12 cellular contexts compared by ENCODE assay signal in genomic region chr9:127562841-127563523, GRCh38. TPM values are rescaled to one million over a fixed set of nuclear protein-coding genes. Genes with fewer than 3 reads are reported as not detected.
DNase-seq lines count a peak whose midpoint lies in the region; ATAC-seq, FAIRE-seq and TF ChIP-seq lines count a peak whose summit lies in the region.
"Had no signal": no experiment of that assay in that cellular context is flagged by ENCODE, and none has a peak within 500 bp of the region (broad histone marks: within the 10 kb centered on the region; RNA-seq: fewer than 3 reads in every experiment).

No MANE protein-coding gene starts in this region.

- TF ChIP-seq EP300 in upper lobe of left lung (IDR thresholded peaks at IDR 0.05): peak in 2 of 4 donors; percentile 52 to 70

- H3K4me1 ChIP-seq in right lobe of liver: peaks cover 0 to 20% (median 0%) of the 10 kb centered on the region in 4 donors
- H3K4me1 ChIP-seq in upper lobe of left lung: peaks cover 73 to 94% (median 79%) of the 10 kb centered on the region in 4 donors
- H3K4me1 ChIP-seq in small intestine (ENCODE audit: control insufficient read depth in 2 of 2, insufficient read depth in 1 of 2, low read depth in 1 of 2, low read length in 1 of 2): peaks cover 0 to 8% of the 10 kb centered on the region in 2 donors

- H3K36me3 ChIP-seq in right lobe of liver (no peaks in the 10 kb centered on the region), upper lobe of left lung (peaks cover 0 to 35% (median 11%) of the 10 kb centered on the region in 4 donors), small intestine (ENCODE audit: control insufficient read depth in 2 of 2, insufficient read depth in 2 of 2, low read length in 2 of 2) (peaks cover 0 to 4% of the 10 kb centered on the region in 2 donors)
- H3K36me3 ChIP-seq: neutrophil had no signal

- no peak for FAIRE-seq in small intestine (lab: Jason Lieb, UNC)
- FAIRE-seq: HTR-8/SVneo had no signal

- DNase-seq in SIG-M5 treated with dmso at 0.1 percent for 504 hours (lab: John Stamatoyannopoulos, UW; ENCODE audit: unreplicated experiment) (peak; percentile 10), SIG-M5 (lab: John Stamatoyannopoulos, UW) (no peak), right lobe of liver (no peak), upper lobe of left lung (peak in 1 of 2 donors; percentile 64), NCI-H1694 treated with DMSO at 0.1 percent for 48 hours (lab: John Stamatoyannopoulos, UW) (no peak), small intestine (no peak)
- DNase-seq in stimulated activated naive CD4-positive, alpha-beta T cell (lab: John Stamatoyannopoulos, UW): no peak

- TF ChIP-seq POLR2A in right lobe of liver (IDR thresholded peaks at IDR 0.05) (no peak), upper lobe of left lung (IDR thresholded peaks at IDR 0.05) (no peak)

- H3K4me3 ChIP-seq in right lobe of liver (no peak overlapping the region), upper lobe of left lung (peak overlapping the region in 1 of 4 donors; percentile 7), small intestine (ENCODE audit: low read depth in 1 of 2, low read length in 2 of 2) (no peak overlapping the region)

- ATAC-seq in right lobe of liver (peak in 3 of 4 donors; percentile 7 to 26 (median 18)), upper lobe of left lung (ENCODE audit: low FRiP score in 2 of 2) (peak in 1 of 2 donors; percentile 43)
- ATAC-seq: activated naive CD4-positive, alpha-beta T cell treated with anti-CD3 and anti-CD28 coated beads, Interleukin-2, amount 50 U/mL, for 72 hours had no signal

- TF ChIP-seq CTCF in right lobe of liver (IDR thresholded peaks at IDR 0.05): no peak
- TF ChIP-seq CTCF in upper lobe of left lung (IDR thresholded peaks at IDR 0.05): peak in 4 of 6 experiments; percentile 13 to 40 (median 24)

- 68% methylated on average over 11 of the region's 16 CpGs for WGBS in right lobe of liver (ENCODE audit: insufficient coverage, low coverage, low lambda C conversion rate, missing lambda C conversion rate)
- WGBS in upper lobe of left lung, 2 donors: 38 to 40% methylated on average over 16 of the region's 16 CpGs
- 59 to 85% (median 81%) methylated on average over 16 of the region's 16 CpGs for WGBS in small intestine, 3 donors

- H3K27me3 ChIP-seq in right lobe of liver (no peaks in the 10 kb centered on the region), upper lobe of left lung (no peaks in the 10 kb centered on the region), small intestine (ENCODE audit: control insufficient read depth in 2 of 2, insufficient read depth in 2 of 2, low read length in 2 of 2) (no peaks in the 10 kb centered on the region)

- intact Hi-C loops in right lobe of liver (cut with DNase I): no loop called here

- H3K27ac ChIP-seq in cingulate gyrus (ENCODE audit: low read depth, low read length) (peak overlapping the region; percentile 14), right lobe of liver (peak overlapping the region in 1 of 3 donors; percentile 68), upper lobe of left lung (peak overlapping the region; percentile 87 to 97 (median 92)), small intestine (ENCODE audit: low read depth in 1 of 2, low read length in 1 of 2) (peak overlapping the region in 1 of 2 donors; percentile 91)
- H3K27ac ChIP-seq: 22Rv1, neutrophil had no signal

- H3K9me3 ChIP-seq in right lobe of liver (no peaks in the 10 kb centered on the region), upper lobe of left lung (no peaks in the 10 kb centered on the region), small intestine (ENCODE audit: control insufficient read depth, low read depth) (no peaks in the 10 kb centered on the region)
- H3K9me3 ChIP-seq: neutrophil had no signal

RNA-seq across cellular contexts. Expression of gene STXBP1, which starts 49.1 kb away (rescaled TPM):
- total RNA-seq in right lobe of liver (10 to 100 TPM in 1 of 6 experiments, 1 to 10 TPM in 5; 1.8 to 13.5 (median 4.1) TPM), upper lobe of left lung (100 to 1,000 TPM in 2 of 6 donors, 10 to 100 TPM in 4; 44.6 to 124 (median 76.1) TPM)
- 10 to 100 TPM in 1 of 3 donors, 1 to 10 TPM in 1, under 1 TPM in 1; 0.89 to 14.3 (median 1.9) TPM for polyA plus RNA-seq in small intestine

Comparison
In these comparisons a context has a peak if more than half of its experiments do, and no peak if none do; other contexts are left out.
1. CTCF ChIP-seq: peak in upper lobe of left lung (4 of 6); none in right lobe of liver (0 of 4).